ENCODE assay signal across 23 cellular contexts in the genomic region with DNA sequence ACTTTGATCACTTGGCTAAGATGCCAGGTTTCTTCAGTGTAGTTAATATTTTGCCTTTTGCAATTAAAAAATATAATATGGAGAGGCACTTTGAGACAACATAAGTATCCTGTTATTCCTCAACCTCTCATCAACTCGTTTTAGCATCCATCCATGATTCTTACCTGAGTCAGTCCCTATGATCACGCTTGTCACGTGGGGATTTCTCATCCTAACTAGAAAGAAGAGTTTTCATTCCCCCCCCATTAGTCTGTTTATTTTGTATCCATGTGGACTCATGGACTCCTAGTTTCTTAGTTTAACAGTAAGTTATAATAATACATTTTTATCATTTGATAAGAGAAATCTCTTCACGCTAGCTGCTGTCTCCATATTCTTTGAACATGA.
"Had no signal": no experiment of that assay in that cellular context is flagged by ENCODE, and none has a peak within 500 bp of the region (broad histone marks: within the 10 kb centered on the region; RNA-seq: fewer than 3 reads in every experiment).

No MANE protein-coding gene starts in this region.

- H3K36me3 ChIP-seq: left ventricle myocardium inferior, pancreas, prostate gland, suprapubic skin, tibial artery had no signal

- H3K4me1 ChIP-seq: left ventricle myocardium inferior, prostate gland had no signal

- H3K27me3 ChIP-seq: pancreas, spleen, suprapubic skin, tibial artery, upper lobe of right lung had no signal

- FAIRE-seq: pancreas, small intestine, urothelium cell line had no signal

- H3K27ac ChIP-seq: left ventricle myocardium inferior, pancreas, prostate gland, suprapubic skin, thoracic aorta, tibial artery, upper lobe of right lung had no signal

- DNase-seq: islet precursor cell; left ventricle myocardium inferior; mesendoderm; naive B cell; natural killer cell; nucleus accumbens; posterior cingulate gyrus; retina; right cardiac atrium; small intestine; spleen; stimulated activated CD4-positive, alpha-beta T cell treated with anti-CD3 and anti-CD28 coated beads, Interleukin-4, amount 100 ng/mL, for 24 hours; stimulated activated naive CD4-positive, alpha-beta T cell; tibial artery; trophoblast cell; upper lobe of right lung had no signal

- H3K4me3 ChIP-seq: left ventricle myocardium inferior, lung, pancreas, prostate gland, suprapubic skin, thoracic aorta, tibial artery, upper lobe of right lung had no signal

- H3K9me3 ChIP-seq: left ventricle myocardium inferior, pancreas, prostate gland, spleen, suprapubic skin, thoracic aorta, tibial artery, upper lobe of right lung had no signal

- ATAC-seq: pancreas, right cardiac atrium, sciatic nerve, upper lobe of right lung had no signal
